Comparison of ENCODE assay signal across 15 cellular contexts in the genomic region with DNA sequence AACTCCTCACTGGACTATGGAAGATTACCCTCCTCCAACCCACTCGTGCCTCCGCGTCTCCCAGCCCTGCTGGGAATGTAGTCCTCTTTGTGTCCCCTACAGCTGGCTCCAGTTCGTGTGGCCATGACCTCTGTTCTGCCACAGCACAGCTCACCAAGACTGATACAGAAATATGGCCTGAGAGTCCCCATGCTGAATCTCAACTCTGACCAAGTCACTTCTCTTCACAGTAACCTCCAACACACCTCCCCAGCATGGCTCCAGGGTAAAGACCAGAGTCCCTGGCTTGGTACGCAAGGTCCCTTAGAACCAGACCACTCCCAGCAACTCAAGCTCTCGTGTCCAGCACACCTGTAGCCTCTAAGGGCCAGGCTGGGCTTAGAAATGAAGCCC. TPM values are rescaled to one million over a fixed set of nuclear protein-coding genes. Genes with fewer than 3 reads are reported as not detected.
DNase-seq lines count a peak whose midpoint lies in the region; ATAC-seq, FAIRE-seq and TF ChIP-seq lines count a peak whose summit lies in the region.
"Had no signal": no experiment of that assay in that cellular context is flagged by ENCODE, and none has a peak within 500 bp of the region (broad histone marks: within the 10 kb centered on the region; RNA-seq: fewer than 3 reads in every experiment).

No MANE protein-coding gene starts in this region.

- H3K27me3 ChIP-seq in astrocyte (ENCODE audit: insufficient read depth, low read length) (no peaks in the 10 kb centered on the region), keratinocyte (ENCODE audit: control insufficient read depth, extremely low read depth, insufficient read depth, low read length) (no peaks in the 10 kb centered on the region), smooth muscle cell (ENCODE audit: low read depth) (no peaks in the 10 kb centered on the region)

- no peak for ATAC-seq in GM19397 (IDR thresholded peaks at IDR 0.05; ENCODE audit: unreplicated experiment)
- ATAC-seq in GM21390 (IDR thresholded peaks at IDR 0.05; ENCODE audit: unreplicated experiment), result no peak

- H3K36me3 ChIP-seq in astrocyte (ENCODE audit: insufficient read depth, low read length) (peaks cover 23% of the 10 kb centered on the region), keratinocyte (ENCODE audit: control insufficient read depth in 2 of 2, extremely low read depth in 1 of 2, insufficient read depth in 2 of 2, low read length in 2 of 2) (peaks cover 27 to 42% of the 10 kb centered on the region in 2 experiments), smooth muscle cell (ENCODE audit: low read depth) (no peaks in the 10 kb centered on the region)

- no peak for DNase-seq in Calu3
- DNase-seq in astrocyte (ENCODE audit: low read depth), result no peak
- no peak for DNase-seq in keratinocyte (ENCODE audit: low read depth, low spot score)
- DNase-seq in smooth muscle cell (lab: John Stamatoyannopoulos, UW; ENCODE audit: unreplicated experiment), result no peak
- DNase-seq in GM19239 (ENCODE audit: insufficient read length, low spot score), result no peak
- no peak for DNase-seq in NCI-H82 treated with DMSO at 0.1 percent for 48 hours (lab: John Stamatoyannopoulos, UW; ENCODE audit: unreplicated experiment)
- DNase-seq: immature natural killer cell; NCI-H1105 treated with DMSO at 0.1 percent for 48 hours; NCI-H748 treated with DMSO at 0.1 percent for 48 hours; stimulated activated CD4-positive, alpha-beta T cell treated with anti-CD3 and anti-CD28 coated beads, Interleukin-4, amount 100 ng/mL, for 24 hours had no signal

- H3K36me3 Mint-ChIP-seq in Calu3 (ENCODE audit: insufficient read depth, unreplicated experiment), result peaks cover 37% of the 10 kb centered on the region
- H3K36me3 Mint-ChIP-seq in astrocyte (ENCODE audit: low read depth, unreplicated experiment), result peaks cover 22% of the 10 kb centered on the region

- H4K20me1 ChIP-seq in astrocyte (ENCODE audit: insufficient read depth, low read length) (peaks cover 9% of the 10 kb centered on the region), keratinocyte (ENCODE audit: control insufficient read depth, extremely low read depth, insufficient read depth, low read length) (peaks cover 8% of the 10 kb centered on the region), smooth muscle cell (ENCODE audit: low read depth) (peaks cover 16% of the 10 kb centered on the region)

- TF ChIP-seq CTCF in Calu3 (IDR thresholded peaks at IDR 0.05; ENCODE audit: unreplicated experiment) (no peak), astrocyte (IDR thresholded peaks at IDR 0.05; ENCODE audit: insufficient read depth, low read depth, low read length) (no peak), keratinocyte (optimal IDR thresholded peaks at IDR 0.05 in 1 of 3, IDR thresholded peaks at IDR 0.05 in 1 of 3, conservative IDR thresholded peaks at IDR 0.05 in 1 of 3; ENCODE audit: extremely low read depth in 1 of 3, insufficient read depth in 2 of 3, low read length in 3 of 3) (no peak), smooth muscle cell (IDR thresholded peaks at IDR 0.05; ENCODE audit: borderline replicate concordance, insufficient read depth, poor library complexity, severe bottlenecking) (no peak)

- H3K4me3 ChIP-seq in astrocyte (ENCODE audit: insufficient read depth, low read depth, low read length), result no peak overlapping the region
- no peak overlapping the region for H3K4me3 ChIP-seq in keratinocyte (ENCODE audit: control insufficient read depth in 2 of 3, extremely low read depth in 1 of 3, insufficient read depth in 2 of 3, low read depth in 1 of 3, low read length in 3 of 3)
- H3K4me3 ChIP-seq in smooth muscle cell, result no peak overlapping the region

- H3K9ac ChIP-seq in astrocyte (ENCODE audit: low read length) (peak overlapping the region; percentile 79), keratinocyte (ENCODE audit: control insufficient read depth, extremely low read depth, insufficient read depth, low read length) (peak overlapping the region; percentile 74), smooth muscle cell (ENCODE audit: low read depth) (peak overlapping the region; percentile 91)

- H3K9me3 ChIP-seq in astrocyte (ENCODE audit: insufficient read depth, low read depth, low read length) (no peaks in the 10 kb centered on the region), keratinocyte (ENCODE audit: control insufficient read depth, low read depth, low read length) (no peaks in the 10 kb centered on the region), smooth muscle cell (replicated peaks; ENCODE audit: low read depth) (no peaks in the 10 kb centered on the region)
- H3K9me3 ChIP-seq: neutrophil had no signal

- H3K27ac Mint-ChIP-seq in Calu3 (ENCODE audit: unreplicated experiment), result no peak overlapping the region
- peak overlapping the region; percentile 89 for H3K27ac Mint-ChIP-seq in astrocyte (ENCODE audit: unreplicated experiment)

- H3K4me1 Mint-ChIP-seq in Calu3 (ENCODE audit: low read depth, unreplicated experiment) (peaks cover 13% of the 10 kb centered on the region), astrocyte (ENCODE audit: low read depth, unreplicated experiment) (peaks cover 48% of the 10 kb centered on the region)
- H3K4me1 Mint-ChIP-seq: immature natural killer cell had no signal

- H2AFZ ChIP-seq in astrocyte (ENCODE audit: low read depth, low read length) (no peak overlapping the region), keratinocyte (ENCODE audit: control insufficient read depth, low read length) (no peak overlapping the region), smooth muscle cell (ENCODE audit: low read depth) (no peak overlapping the region)

- H3K9me3 Mint-ChIP-seq in Calu3 (ENCODE audit: low read depth, unreplicated experiment) (no peaks in the 10 kb centered on the region), astrocyte (ENCODE audit: unreplicated experiment) (peaks cover 2% of the 10 kb centered on the region)
- H3K9me3 Mint-ChIP-seq: immature natural killer cell had no signal

- H3K4me1 ChIP-seq in astrocyte (ENCODE audit: insufficient read depth, low read length) (peaks cover 75% of the 10 kb centered on the region), keratinocyte (ENCODE audit: control insufficient read depth, extremely low read depth, insufficient read depth, low read length) (peaks cover 75% of the 10 kb centered on the region), smooth muscle cell (ENCODE audit: low read depth) (peaks cover 20% of the 10 kb centered on the region)

- H3K27ac ChIP-seq in astrocyte (ENCODE audit: low read depth, low read length) (peak overlapping the region; percentile 92), keratinocyte (ENCODE audit: control insufficient read depth, insufficient read depth, low read length) (peak overlapping the region; percentile 98), smooth muscle cell (ENCODE audit: low read depth) (peak overlapping the region; percentile 100)
- H3K27ac ChIP-seq: neutrophil had no signal

- peaks cover 32% of the 10 kb centered on the region for H3K79me2 ChIP-seq in astrocyte (ENCODE audit: insufficient read depth, low read length)
- peaks cover 27% of the 10 kb centered on the region for H3K79me2 ChIP-seq in keratinocyte (ENCODE audit: control insufficient read depth, insufficient read depth, low read length)
- H3K79me2 ChIP-seq in smooth muscle cell (ENCODE audit: low read depth), result peaks cover 15% of the 10 kb centered on the region

- no peaks in the 10 kb centered on the region for H3K27me3 Mint-ChIP-seq in Calu3 (ENCODE audit: unreplicated experiment)
- no peaks in the 10 kb centered on the region for H3K27me3 Mint-ChIP-seq in astrocyte (ENCODE audit: low read depth, unreplicated experiment)

- BruUV-seq in Calu3 (replicated peaks; lab: Mats Ljungman, UMichigan), result no TSS peak

- intact Hi-C loops in Calu3 (cut with micrococcal nuclease; ENCODE audit: unreplicated experiment), result loop anchor here (5.0 kb wide), 1 partner anchor 35 kb away; a partner anchor contains a TSS

- H3F3A ChIP-seq in smooth muscle cell (ENCODE audit: low read depth), result peaks cover 40% of the 10 kb centered on the region

- CTCF ChIA-PET in Calu3 (lab: Charles Lee), result interaction anchor here (1.0 kb wide), 1 partner anchor 125 kb away, joined by 3 read pairs; no protein-coding TSS in a partner anchor

- H3K4me3 Mint-ChIP-seq in Calu3 (ENCODE audit: low read depth, unreplicated experiment) (peak overlapping the region; percentile 15), astrocyte (ENCODE audit: unreplicated experiment) (no peak overlapping the region)
- H3K4me3 Mint-ChIP-seq: immature natural killer cell had no signal

- 90% methylated on average over 6 of the region's 6 CpGs for WGBS in smooth muscle cell (ENCODE audit: low lambda C conversion rate)

- dilution Hi-C loops in keratinocyte (cut with MboI; ENCODE audit: extremely low pct_ligation_motif_present, low sequenced_read_pairs), result no loop called here

- no peak for FAIRE-seq in astrocyte (lab: Jason Lieb, UNC)
- FAIRE-seq in keratinocyte (lab: Jason Lieb, UNC), result no peak
- FAIRE-seq in GM19239 (lab: Jason Lieb, UNC), result no peak

- peaks cover 2% of the 10 kb centered on the region for H3K9me1 ChIP-seq in keratinocyte (ENCODE audit: control insufficient read depth, extremely low read depth, insufficient read depth, low read length)

- H3K4me2 ChIP-seq in astrocyte (ENCODE audit: low read length) (peak overlapping the region; percentile 74), keratinocyte (ENCODE audit: control insufficient read depth, extremely low read depth, insufficient read depth, low read depth, low read length) (peak overlapping the region; percentile 83), smooth muscle cell (peak overlapping the region; percentile 80)

RNA-seq across cellular contexts. Expression of a gene that starts 2.3 kb away (rescaled TPM):
- total RNA-seq in Calu3 (2022), result 8.6 and 13.9 TPM in 2 replicates
- total RNA-seq in astrocyte, result 25.8 and 28.7 TPM in 2 replicates
- polyA plus RNA-seq in keratinocyte, result 59.4 to 91.3 TPM (median 74.4 TPM) in 3 replicates
- polyA plus RNA-seq in keratinocyte (2011; ENCODE audit: low read depth), result 8.7 TPM
- polyA plus RNA-seq in keratinocyte (2011; cell fraction: cytosol; rRNA removed), result 8.5 and 16.8 TPM in 2 replicates
- polyA plus RNA-seq in keratinocyte (2011; cell fraction: nucleus; rRNA removed), result 396 and 457 TPM in 2 replicates
- polyA plus RNA-seq in keratinocyte (2012; ENCODE audit: low replicate concordance), result 46.3 and 192 TPM in 2 replicates
- polyA minus RNA-seq in keratinocyte, result 78.9 to 245 TPM (median 83.6 TPM) in 3 replicates
- polyA minus RNA-seq in keratinocyte (2011; cell fraction: cytosol; rRNA and poly(A)+ RNA removed), result 21.9 TPM
- 136 and 145 TPM in 2 replicates for polyA minus RNA-seq in keratinocyte (2011; cell fraction: nucleus; rRNA and poly(A)+ RNA removed)
- 45.9 and 57.3 TPM in 2 replicates for total RNA-seq in smooth muscle cell
- polyA plus RNA-seq in smooth muscle cell, result 80.7 and 173 TPM in 2 replicates
- polyA plus RNA-seq: immature natural killer cell had no signal

RNA-seq across cellular contexts. Expression of a gene that starts 12.0 kb away (rescaled TPM):
- total RNA-seq in Calu3 (2022) (196 and 207 TPM in 2 replicates), astrocyte (190 and 199 TPM in 2 replicates), smooth muscle cell (206 and 250 TPM in 2 replicates)
- polyA plus RNA-seq in keratinocyte (417 to 473 TPM (median 440 TPM) in 3 replicates), smooth muscle cell (425 and 428 TPM in 2 replicates)
- 116 TPM for polyA plus RNA-seq in keratinocyte (2011; ENCODE audit: low read depth)
- 435 and 457 TPM in 2 replicates for polyA plus RNA-seq in keratinocyte (2011; cell fraction: cytosol; rRNA removed)
- polyA plus RNA-seq in keratinocyte (2011; cell fraction: nucleus; rRNA removed), result 347 and 457 TPM in 2 replicates
- polyA plus RNA-seq in keratinocyte (2012; ENCODE audit: low replicate concordance), result 227 and 358 TPM in 2 replicates
- 852 to 1,082 TPM (median 1,028 TPM) in 3 replicates for polyA minus RNA-seq in keratinocyte
- 505 TPM for polyA minus RNA-seq in keratinocyte (2011; cell fraction: cytosol; rRNA and poly(A)+ RNA removed)
- polyA minus RNA-seq in keratinocyte (2011; cell fraction: nucleus; rRNA and poly(A)+ RNA removed), result 208 and 270 TPM in 2 replicates

RNA-seq across cellular contexts. Expression of a gene that starts 24.2 kb away (rescaled TPM):
- total RNA-seq in Calu3 (2022) (not detected in 2 replicates), astrocyte (0.36 and 0.48 TPM in 2 replicates), smooth muscle cell (not detected in 2 replicates)
- polyA plus RNA-seq in keratinocyte (not detected in 3 replicates), smooth muscle cell (0.25 and 0.47 TPM in 2 replicates)
- polyA plus RNA-seq in keratinocyte (2011; ENCODE audit: low read depth), result not detected
- polyA plus RNA-seq in keratinocyte (2011; cell fraction: cytosol; rRNA removed), result not detected in 2 replicates
- not detected in 2 replicates for polyA plus RNA-seq in keratinocyte (2011; cell fraction: nucleus; rRNA removed)
- not detected in 2 replicates for polyA plus RNA-seq in keratinocyte (2012; ENCODE audit: low replicate concordance)
- polyA minus RNA-seq in keratinocyte, result not detected in 3 replicates
- not detected for polyA minus RNA-seq in keratinocyte (2011; cell fraction: cytosol; rRNA and poly(A)+ RNA removed)
- polyA minus RNA-seq in keratinocyte (2011; cell fraction: nucleus; rRNA and poly(A)+ RNA removed), result not detected in 2 replicates
- total RNA-seq: epithelial cell of proximal tubule, subcutaneous adipose tissue had no signal
- polyA plus RNA-seq: immature natural killer cell had no signal

RNA-seq across cellular contexts. Expression of a gene that starts 33.8 kb away (rescaled TPM):
- total RNA-seq in Calu3 (2022) (0.34 and 0.94 TPM in 2 replicates), astrocyte (2.8 and 3.3 TPM in 2 replicates), smooth muscle cell (6.1 and 7.0 TPM in 2 replicates)
- polyA plus RNA-seq in keratinocyte (5.7 to 10.0 TPM (median 6.3 TPM) in 3 replicates), smooth muscle cell (4.3 and 11.6 TPM in 2 replicates)
- polyA plus RNA-seq in keratinocyte (2011; ENCODE audit: low read depth), result not detected
- 1.2 and 1.9 TPM in 2 replicates for polyA plus RNA-seq in keratinocyte (2011; cell fraction: cytosol; rRNA removed)
- 43.3 and 53.6 TPM in 2 replicates for polyA plus RNA-seq in keratinocyte (2011; cell fraction: nucleus; rRNA removed)
- polyA plus RNA-seq in keratinocyte (2012; ENCODE audit: low replicate concordance), result 1.1 and 14.8 TPM in 2 replicates
- 6.8 to 20.4 TPM (median 19.2 TPM) in 3 replicates for polyA minus RNA-seq in keratinocyte
- 1.3 TPM for polyA minus RNA-seq in keratinocyte (2011; cell fraction: cytosol; rRNA and poly(A)+ RNA removed)
- 9.9 and 14.7 TPM in 2 replicates for polyA minus RNA-seq in keratinocyte (2011; cell fraction: nucleus; rRNA and poly(A)+ RNA removed)
- total RNA-seq: subcutaneous adipose tissue had no signal
- polyA plus RNA-seq: immature natural killer cell had no signal

RNA-seq across cellular contexts. Expression of a gene that starts 37.9 kb away (rescaled TPM):
- total RNA-seq in Calu3 (2022) (21.6 and 27.0 TPM in 2 replicates), astrocyte (30.3 and 32.0 TPM in 2 replicates), smooth muscle cell (28.4 and 29.4 TPM in 2 replicates)
- polyA plus RNA-seq in keratinocyte (24.9 to 35.7 TPM (median 34.5 TPM) in 3 replicates), smooth muscle cell (34.8 and 42.4 TPM in 2 replicates)
- 9.8 TPM for polyA plus RNA-seq in keratinocyte (2011; ENCODE audit: low read depth)
- 9.3 and 10.9 TPM in 2 replicates for polyA plus RNA-seq in keratinocyte (2011; cell fraction: cytosol; rRNA removed)
- polyA plus RNA-seq in keratinocyte (2011; cell fraction: nucleus; rRNA removed), result 211 and 227 TPM in 2 replicates
- polyA plus RNA-seq in keratinocyte (2012; ENCODE audit: low replicate concordance), result 18.3 and 28.4 TPM in 2 replicates
- polyA minus RNA-seq in keratinocyte, result 47.0 to 112 TPM (median 58.5 TPM) in 3 replicates
- polyA minus RNA-seq in keratinocyte (2011; cell fraction: cytosol; rRNA and poly(A)+ RNA removed), result 34.1 TPM
- 59.0 and 61.0 TPM in 2 replicates for polyA minus RNA-seq in keratinocyte (2011; cell fraction: nucleus; rRNA and poly(A)+ RNA removed)
